ENCODE assay signal across 8 cellular contexts in the genomic region with DNA sequence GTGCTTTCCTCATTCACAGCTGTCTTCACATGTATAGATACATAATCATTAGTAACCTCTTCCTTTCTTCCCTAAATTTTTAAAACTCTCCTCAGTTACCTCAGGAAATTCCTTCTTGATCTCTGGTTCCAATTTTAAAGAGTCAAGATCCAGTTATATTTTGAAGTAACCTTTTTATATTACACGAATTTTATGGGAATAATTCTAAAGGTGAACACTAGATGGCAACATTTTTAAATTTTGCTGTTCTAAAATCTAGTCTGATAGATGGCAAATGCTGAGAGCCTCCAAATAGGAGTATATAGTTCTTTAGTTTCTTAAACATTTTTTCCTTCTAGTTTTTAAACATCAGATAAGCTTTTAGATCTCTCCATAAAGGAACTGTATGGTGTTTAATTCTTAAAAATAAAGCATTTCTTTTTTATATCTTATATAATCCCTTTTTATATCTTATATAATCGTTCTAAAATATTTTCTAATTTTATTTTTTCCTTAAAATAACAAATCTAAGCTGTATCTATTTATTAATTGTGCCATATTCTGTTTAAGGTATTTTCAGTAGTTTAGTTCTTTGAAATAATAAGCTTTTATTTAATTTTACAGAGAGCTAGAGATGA. TPM values are rescaled to one million over a fixed set of nuclear protein-coding genes. Genes with fewer than 3 reads are reported as not detected.
DNase-seq lines count a peak whose midpoint lies in the region; ATAC-seq, FAIRE-seq and TF ChIP-seq lines count a peak whose summit lies in the region.

No MANE protein-coding gene starts in this region.

- no peak overlapping the region for H3K27ac Mint-ChIP-seq in stimulated activated effector memory CD8-positive, alpha-beta T cell treated with anti-CD3 and anti-CD28 coated beads, Interleukin-12 subunit alpha, Interleukin-12 subunit beta, amount 100 ng/mL, for 72 hours

- H3K4me3 Mint-ChIP-seq in stimulated activated effector memory CD8-positive, alpha-beta T cell treated with anti-CD3 and anti-CD28 coated beads, Interleukin-12 subunit alpha, Interleukin-12 subunit beta, amount 100 ng/mL, for 72 hours, result no peak overlapping the region

- H3K4me1 Mint-ChIP-seq in stimulated activated effector memory CD8-positive, alpha-beta T cell treated with anti-CD3 and anti-CD28 coated beads, Interleukin-12 subunit alpha, Interleukin-12 subunit beta, amount 100 ng/mL, for 72 hours, result no peaks in the 10 kb centered on the region

- peak; percentile 20 for DNase-seq in DMS53 treated with DMSO at 0.1 percent for 48 hours (lab: John Stamatoyannopoulos, UW; ENCODE audit: unreplicated experiment)
- DNase-seq in SK-N-DZ (ENCODE audit: low spot score), result peak; percentile 16
- peak in 1 of 2 donors; percentile 19 for DNase-seq in frontal cortex (ENCODE audit: low spot score in 2 of 2)
- DNase-seq in tibial nerve (ENCODE audit: low spot score in 2 of 2), result no peak
- no peak for DNase-seq in stimulated activated effector memory CD8-positive, alpha-beta T cell treated with anti-CD3 and anti-CD28 coated beads, Interleukin-12 subunit alpha, Interleukin-12 subunit beta, amount 100 ng/mL, for 72 hours (ENCODE audit: low spot score in 2 of 2)
- DNase-seq in anterior cingulate cortex (lab: John Stamatoyannopoulos, UW), result no peak
- DNase-seq in foreskin melanocyte, result no peak

- no peaks in the 10 kb centered on the region for H3K9me3 ChIP-seq in tibial nerve

- no peak for TF ChIP-seq POLR2A in tibial nerve (IDR thresholded peaks at IDR 0.05)

- no peak overlapping the region for H3K4me3 ChIP-seq in tibial nerve

- H3K4me1 ChIP-seq in tibial nerve, result peaks cover 0 to 24% (median 3%) of the 10 kb centered on the region in 4 donors

- H3K9me3 Mint-ChIP-seq in stimulated activated effector memory CD8-positive, alpha-beta T cell treated with anti-CD3 and anti-CD28 coated beads, Interleukin-12 subunit alpha, Interleukin-12 subunit beta, amount 100 ng/mL, for 72 hours, result no peaks in the 10 kb centered on the region

- H3K36me3 ChIP-seq in tibial nerve, result no peaks in the 10 kb centered on the region

- ATAC-seq in HG03175 (IDR thresholded peaks at IDR 0.05; ENCODE audit: unreplicated experiment), result peak; percentile 55
- no peak for ATAC-seq in stimulated activated effector memory CD8-positive, alpha-beta T cell treated with anti-CD3 and anti-CD28 coated beads, Interleukin-12 subunit alpha, Interleukin-12 subunit beta, amount 100 ng/mL, for 72 hours

- peak in 4 of 5 experiments; percentile 56 to 67 (median 65) for TF ChIP-seq CTCF in tibial nerve (IDR thresholded peaks at IDR 0.05)

- no peak overlapping the region for H3K27ac ChIP-seq in tibial nerve

- no peaks in the 10 kb centered on the region for H3K36me3 Mint-ChIP-seq in stimulated activated effector memory CD8-positive, alpha-beta T cell treated with anti-CD3 and anti-CD28 coated beads, Interleukin-12 subunit alpha, Interleukin-12 subunit beta, amount 100 ng/mL, for 72 hours

- no peaks in the 10 kb centered on the region for H3K27me3 ChIP-seq in tibial nerve

- TF ChIP-seq EP300 in tibial nerve (IDR thresholded peaks at IDR 0.05), result no peak

- WGBS in tibial nerve, 2 donors, result 42 to 44% methylated on average over 2 of the region's 2 CpGs

- peak; percentile 98 for FAIRE-seq in frontal cortex (lab: Jason Lieb, UNC)

RNA-seq across cellular contexts. Expression of a gene that starts 37.9 kb away (rescaled TPM):
- 108 and 112 TPM in 2 replicates for polyA plus RNA-seq in SK-N-DZ (2014; cell fraction: cytosol; rRNA removed)
- 57.7 and 61.4 TPM in 2 replicates for polyA plus RNA-seq in SK-N-DZ (2014; cell fraction: nucleus; rRNA removed)
- total RNA-seq in frontal cortex (115 TPM), tibial nerve (10 to 100 TPM; 40.4 to 80.8 (median 49.5) TPM)

Comparison
In these comparisons a context has a peak if more than half of its experiments do, and no peak if none do; other contexts are left out.
1. DNase-seq: peak in DMS53 treated with DMSO at 0.1 percent for 48 hours (single experiment) and SK-N-DZ (single experiment); none in tibial nerve (0 of 2), stimulated activated effector memory CD8-positive, alpha-beta T cell treated with anti-CD3 and anti-CD28 coated beads, Interleukin-12 subunit alpha, Interleukin-12 subunit beta, amount 100 ng/mL, for 72 hours (0 of 2), anterior cingulate cortex (0 of 58) and foreskin melanocyte (single experiment).